Comparison of ENCODE assay signal across 1 cellular context in the genomic region with DNA sequence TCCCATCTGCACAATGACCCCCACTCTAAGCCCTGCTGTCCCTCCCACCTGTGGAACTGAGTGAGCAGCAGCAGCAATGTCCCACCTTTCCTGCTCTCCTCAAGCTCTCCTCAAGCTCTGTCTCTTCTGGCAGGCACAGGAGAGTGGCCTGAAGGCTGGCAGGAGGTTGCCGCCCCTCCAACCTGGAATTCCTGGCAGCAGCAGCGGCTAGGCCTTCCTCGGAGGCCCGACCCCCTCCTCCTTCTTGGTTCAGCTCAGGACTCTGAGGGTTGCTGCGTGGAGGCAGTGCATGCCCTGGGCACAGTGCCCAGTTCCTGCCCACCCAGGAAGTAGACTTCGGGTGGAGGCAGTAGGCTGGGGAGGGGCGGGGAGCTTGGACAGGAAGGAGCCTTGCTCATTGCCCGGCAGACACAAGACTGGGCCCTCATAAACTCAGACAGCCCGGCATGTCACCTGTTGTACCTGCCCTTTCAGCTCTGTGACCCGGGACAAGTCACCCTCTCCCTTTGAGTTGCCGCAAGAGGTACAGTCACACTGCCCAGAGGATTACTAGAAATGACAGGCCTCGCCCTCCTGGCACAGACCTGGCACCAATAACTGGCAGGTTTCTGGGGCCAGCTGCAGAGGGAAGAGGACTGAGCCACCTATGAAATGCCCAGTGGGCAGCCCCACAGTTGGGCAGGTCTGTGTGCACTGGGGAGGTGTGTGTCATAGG.
TF ChIP-seq lines count a peak whose summit lies in the region.

No MANE protein-coding gene starts in this region.

TF ChIP-seq in WTC11, 78 proteins besides CTCF, POLR2A, EP300 and RAD21 (continued from another document):
- TF ChIP-seq, protein P1, sequence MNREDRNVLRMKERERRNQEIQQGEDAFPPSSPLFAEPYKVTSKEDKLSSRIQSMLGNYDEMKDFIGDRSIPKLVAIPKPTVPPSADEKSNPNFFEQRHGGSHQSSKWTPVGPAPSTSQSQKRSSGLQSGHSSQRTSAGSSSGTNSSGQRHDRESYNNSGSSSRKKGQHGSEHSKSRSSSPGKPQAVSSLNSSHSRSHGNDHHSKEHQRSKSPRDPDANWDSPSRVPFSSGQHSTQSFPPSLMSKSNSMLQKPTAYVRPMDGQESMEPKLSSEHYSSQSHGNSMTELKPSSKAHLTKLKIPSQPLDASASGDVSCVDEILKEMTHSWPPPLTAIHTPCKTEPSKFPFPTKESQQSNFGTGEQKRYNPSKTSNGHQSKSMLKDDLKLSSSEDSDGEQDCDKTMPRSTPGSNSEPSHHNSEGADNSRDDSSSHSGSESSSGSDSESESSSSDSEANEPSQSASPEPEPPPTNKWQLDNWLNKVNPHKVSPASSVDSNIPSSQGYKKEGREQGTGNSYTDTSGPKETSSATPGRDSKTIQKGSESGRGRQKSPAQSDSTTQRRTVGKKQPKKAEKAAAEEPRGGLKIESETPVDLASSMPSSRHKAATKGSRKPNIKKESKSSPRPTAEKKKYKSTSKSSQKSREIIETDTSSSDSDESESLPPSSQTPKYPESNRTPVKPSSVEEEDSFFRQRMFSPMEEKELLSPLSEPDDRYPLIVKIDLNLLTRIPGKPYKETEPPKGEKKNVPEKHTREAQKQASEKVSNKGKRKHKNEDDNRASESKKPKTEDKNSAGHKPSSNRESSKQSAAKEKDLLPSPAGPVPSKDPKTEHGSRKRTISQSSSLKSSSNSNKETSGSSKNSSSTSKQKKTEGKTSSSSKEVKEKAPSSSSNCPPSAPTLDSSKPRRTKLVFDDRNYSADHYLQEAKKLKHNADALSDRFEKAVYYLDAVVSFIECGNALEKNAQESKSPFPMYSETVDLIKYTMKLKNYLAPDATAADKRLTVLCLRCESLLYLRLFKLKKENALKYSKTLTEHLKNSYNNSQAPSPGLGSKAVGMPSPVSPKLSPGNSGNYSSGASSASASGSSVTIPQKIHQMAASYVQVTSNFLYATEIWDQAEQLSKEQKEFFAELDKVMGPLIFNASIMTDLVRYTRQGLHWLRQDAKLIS (CRISPR knock-in tag; IDR thresholded peaks at IDR 0.05; ENCODE audit: borderline replicate concordance) = no peak
- no peak for TF ChIP-seq ZNF671 (CRISPR knock-in tag; IDR thresholded peaks at IDR 0.05)
- TF ChIP-seq ATF1 (CRISPR knock-in tag; IDR thresholded peaks at IDR 0.05) = no peak
- TF ChIP-seq GTF2I (CRISPR knock-in tag; conservative IDR thresholded peaks at IDR 0.05) = no peak
- TF ChIP-seq MAX (CRISPR knock-in tag; IDR thresholded peaks at IDR 0.05) = no peak
- TF ChIP-seq, protein P2, sequence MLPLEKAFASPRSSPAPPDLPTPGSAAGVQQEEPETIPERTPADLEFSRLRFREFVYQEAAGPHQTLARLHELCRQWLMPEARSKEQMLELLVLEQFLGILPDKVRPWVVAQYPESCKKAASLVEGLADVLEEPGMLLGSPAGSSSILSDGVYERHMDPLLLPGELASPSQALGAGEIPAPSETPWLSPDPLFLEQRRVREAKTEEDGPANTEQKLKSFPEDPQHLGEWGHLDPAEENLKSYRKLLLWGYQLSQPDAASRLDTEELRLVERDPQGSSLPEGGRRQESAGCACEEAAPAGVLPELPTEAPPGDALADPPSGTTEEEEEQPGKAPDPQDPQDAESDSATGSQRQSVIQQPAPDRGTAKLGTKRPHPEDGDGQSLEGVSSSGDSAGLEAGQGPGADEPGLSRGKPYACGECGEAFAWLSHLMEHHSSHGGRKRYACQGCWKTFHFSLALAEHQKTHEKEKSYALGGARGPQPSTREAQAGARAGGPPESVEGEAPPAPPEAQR (CRISPR knock-in tag; IDR thresholded peaks at IDR 0.05) = no peak
- no peak for TF ChIP-seq FOXK1 (CRISPR knock-in tag; IDR thresholded peaks at IDR 0.05)
- TF ChIP-seq SP1 (CRISPR knock-in tag; conservative IDR thresholded peaks at IDR 0.05) = no peak
TF ChIP-seq in WTC11: peak in this region for 0.
